8 cellular contexts compared by ENCODE assay signal in the genomic region with DNA sequence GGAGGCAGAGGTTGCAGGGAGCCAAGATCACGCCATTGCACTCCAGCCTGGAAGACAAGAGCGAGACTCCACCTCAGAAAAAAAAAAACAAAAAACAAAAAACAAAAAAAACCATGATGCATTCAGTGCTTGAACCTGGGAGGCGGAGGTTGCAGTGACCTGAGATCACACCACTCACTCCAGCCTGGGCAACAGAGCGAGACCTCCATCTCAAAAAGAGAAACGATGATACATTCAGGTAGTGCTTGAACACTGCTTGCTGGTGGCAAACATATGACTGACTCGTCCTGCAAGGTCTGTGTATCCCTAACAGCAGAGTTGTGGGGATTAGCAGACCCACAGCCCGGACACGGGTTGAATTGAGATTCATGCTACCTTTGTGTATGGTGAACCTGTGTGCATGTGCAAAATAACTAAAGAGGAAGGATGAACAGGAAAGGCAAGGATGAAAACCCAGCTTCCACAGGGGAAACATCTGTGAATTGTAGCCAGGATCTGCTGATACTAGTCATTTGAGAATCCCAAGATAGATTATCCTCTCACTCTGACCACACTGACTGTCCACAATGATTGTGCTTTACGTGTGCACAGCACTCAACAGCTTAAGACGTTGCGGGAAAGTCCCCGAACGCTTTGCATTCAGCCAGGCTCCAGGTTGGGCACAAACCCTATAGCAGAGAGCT. TPM values are rescaled to one million over a fixed set of nuclear protein-coding genes. Genes with fewer than 3 reads are reported as not detected.
A peak's percentile ranks its signal among the peaks of the same experiment; 100 is the strongest.
DNase-seq lines count a peak whose midpoint lies in the region; ATAC-seq and TF ChIP-seq lines count a peak whose summit lies in the region.

No MANE protein-coding gene starts in this region.

- no peaks in the 10 kb centered on the region for H3K9me3 Mint-ChIP-seq in stimulated activated effector memory CD8-positive, alpha-beta T cell treated with anti-CD3 and anti-CD28 coated beads, Interleukin-12 subunit alpha, Interleukin-12 subunit beta, amount 100 ng/mL, for 72 hours

- no peak overlapping the region for H3K4me3 Mint-ChIP-seq in stimulated activated effector memory CD8-positive, alpha-beta T cell treated with anti-CD3 and anti-CD28 coated beads, Interleukin-12 subunit alpha, Interleukin-12 subunit beta, amount 100 ng/mL, for 72 hours

- H3K36me3 Mint-ChIP-seq in stimulated activated effector memory CD8-positive, alpha-beta T cell treated with anti-CD3 and anti-CD28 coated beads, Interleukin-12 subunit alpha, Interleukin-12 subunit beta, amount 100 ng/mL, for 72 hours, result no peaks in the 10 kb centered on the region

- peaks cover 86% of the 10 kb centered on the region for H3K79me2 ChIP-seq in SK-N-SH (ENCODE audit: insufficient read depth)

- no peak overlapping the region; the same call in 1 of the 2 replicates for H3K9ac ChIP-seq in SK-N-SH

- peak overlapping the region; percentile 43 to 86 for H3K27ac ChIP-seq in SK-N-SH (ENCODE audit: low read depth in 2 of 2, low read length in 1 of 2)
- H3K27ac ChIP-seq in breast epithelium, result peak overlapping the region; percentile 91 to 94

- H3K27ac Mint-ChIP-seq in stimulated activated effector memory CD8-positive, alpha-beta T cell treated with anti-CD3 and anti-CD28 coated beads, Interleukin-12 subunit alpha, Interleukin-12 subunit beta, amount 100 ng/mL, for 72 hours, result no peak overlapping the region

- H3K27me3 ChIP-seq in SK-N-SH (ENCODE audit: insufficient read depth), result no peaks in the 10 kb centered on the region
- no peaks in the 10 kb centered on the region for H3K27me3 ChIP-seq in breast epithelium

- TF ChIP-seq RAD21 in SK-N-SH (IDR thresholded peaks at IDR 0.05; ENCODE audit: low read length), result no peak

- H3K36me3 ChIP-seq in SK-N-SH (replicated peaks in 1 of 2; ENCODE audit: control insufficient read depth in 1 of 2, insufficient read depth in 2 of 2, low read length in 1 of 2), result no peaks in the 10 kb centered on the region
- no peaks in the 10 kb centered on the region for H3K36me3 ChIP-seq in breast epithelium

- H2AFZ ChIP-seq in SK-N-SH (ENCODE audit: low read depth), result no peak overlapping the region

- TF ChIP-seq CTCF in SK-N-SH (IDR thresholded peaks at IDR 0.05) (no peak), breast epithelium (IDR thresholded peaks at IDR 0.05) (no peak)

- WGBS in SK-N-SH (ENCODE audit: low lambda C conversion rate), result 92% methylated on average over 13 of the region's 13 CpGs

- intact Hi-C loops in breast epithelium (cut with DNase I; ENCODE audit: low total_unique reads), result no loop called here

- CTCF ChIA-PET in SK-N-SH (lab: Yijun Ruan, JAX), result interaction anchor here (1.1 to 5.4 kb wide), 7 partner anchors 11 to 97 kb away, joined by 3 to 56 read pairs (median 6); a partner anchor contains a TSS

- H3K4me3 ChIP-seq in SK-N-SH (ENCODE audit: low read depth in 2 of 2, low read length in 1 of 2), result no peak overlapping the region
- no peak overlapping the region for H3K4me3 ChIP-seq in breast epithelium

- POLR2A ChIA-PET in SK-N-SH (lab: Yijun Ruan, JAX), result interaction anchor here (1.5 kb wide), 1 partner anchor 93 kb away, joined by 3 read pairs; no protein-coding TSS in a partner anchor

- no peak for TF ChIP-seq EP300 in SK-N-SH (IDR thresholded peaks at IDR 0.05; ENCODE audit: borderline replicate concordance in 1 of 2, low read depth in 1 of 2, low read length in 1 of 2)

- H3K9me2 ChIP-seq in SK-N-SH, result no peaks in the 10 kb centered on the region

- peaks cover 50 to 53% of the 10 kb centered on the region in 2 experiments; a peak in 3 of 4 replicates for H3K4me1 ChIP-seq in SK-N-SH (ENCODE audit: control insufficient read depth in 1 of 2, insufficient read depth in 2 of 2, low read depth in 1 of 2, low read length in 1 of 2)
- H3K4me1 ChIP-seq in breast epithelium, result peaks cover 17 to 47% of the 10 kb centered on the region in 2 donors

- H3K4me2 ChIP-seq in SK-N-SH, result peak overlapping the region; percentile 64; the same call in 1 of the 2 replicates

- DNase-seq in SK-N-SH (no peak), breast epithelium (ENCODE audit: low spot score in 2 of 2) (no peak), COLO829 (ENCODE audit: low spot score) (no peak), hypothalamus (lab: John Stamatoyannopoulos, UW) (no peak)
- no peak for DNase-seq in stimulated activated effector memory CD8-positive, alpha-beta T cell treated with anti-CD3 and anti-CD28 coated beads, Interleukin-12 subunit alpha, Interleukin-12 subunit beta, amount 100 ng/mL, for 72 hours (ENCODE audit: low spot score in 2 of 2)
- DNase-seq in stimulated activated CD4-positive, alpha-beta T cell treated with anti-CD3 and anti-CD28 coated beads, Interleukin-4, amount 100 ng/mL, for 1 hour, result no peak

- H3K9me3 ChIP-seq in SK-N-SH (no peaks in the 10 kb centered on the region), breast epithelium (no peaks in the 10 kb centered on the region)

- no peak for ATAC-seq in SK-N-SH treated with all-trans-retinoic acid at 6 μM for 48 hours
- ATAC-seq in HG03045 (IDR thresholded peaks at IDR 0.05; ENCODE audit: unreplicated experiment), result peak; percentile 69
- peak; percentile 68 for ATAC-seq in stimulated activated effector memory CD8-positive, alpha-beta T cell treated with anti-CD3 and anti-CD28 coated beads, Interleukin-12 subunit alpha, Interleukin-12 subunit beta, amount 100 ng/mL, for 72 hours

- peaks cover 8% of the 10 kb centered on the region for H3K4me1 Mint-ChIP-seq in stimulated activated effector memory CD8-positive, alpha-beta T cell treated with anti-CD3 and anti-CD28 coated beads, Interleukin-12 subunit alpha, Interleukin-12 subunit beta, amount 100 ng/mL, for 72 hours

- no peaks in the 10 kb centered on the region for H4K20me1 ChIP-seq in SK-N-SH (ENCODE audit: insufficient read depth)

- no peak for TF ChIP-seq POLR2A in breast epithelium (IDR thresholded peaks at IDR 0.05)

- H3F3A ChIP-seq in SK-N-SH (replicated peaks; ENCODE audit: insufficient read depth), result peaks cover 30% of the 10 kb centered on the region

TF ChIP-seq in SK-N-SH, 30 proteins besides CTCF, POLR2A, EP300 and RAD21 (continues in another document):
- no peak for TF ChIP-seq RFX5 (IDR thresholded peaks at IDR 0.05; ENCODE audit: low read length)
- no peak for TF ChIP-seq ELF1 (IDR thresholded peaks at IDR 0.05)
- no peak for TF ChIP-seq GABPA (IDR thresholded peaks at IDR 0.05; ENCODE audit: low read depth)
- TF ChIP-seq, protein P1, sequence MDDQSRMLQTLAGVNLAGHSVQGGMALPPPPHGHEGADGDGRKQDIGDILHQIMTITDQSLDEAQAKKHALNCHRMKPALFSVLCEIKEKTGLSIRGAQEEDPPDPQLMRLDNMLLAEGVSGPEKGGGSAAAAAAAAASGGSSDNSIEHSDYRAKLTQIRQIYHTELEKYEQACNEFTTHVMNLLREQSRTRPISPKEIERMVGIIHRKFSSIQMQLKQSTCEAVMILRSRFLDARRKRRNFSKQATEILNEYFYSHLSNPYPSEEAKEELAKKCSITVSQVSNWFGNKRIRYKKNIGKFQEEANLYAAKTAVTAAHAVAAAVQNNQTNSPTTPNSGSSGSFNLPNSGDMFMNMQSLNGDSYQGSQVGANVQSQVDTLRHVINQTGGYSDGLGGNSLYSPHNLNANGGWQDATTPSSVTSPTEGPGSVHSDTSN (IDR thresholded peaks at IDR 0.05), result no peak
- TF ChIP-seq SMC3 (IDR thresholded peaks at IDR 0.05; ENCODE audit: low read depth, low read length), result no peak
- TF ChIP-seq MXI1 (IDR thresholded peaks at IDR 0.05; ENCODE audit: low read depth, low read length), result no peak
- TF ChIP-seq NRF1 (IDR thresholded peaks at IDR 0.05; ENCODE audit: low read depth, low read length), result no peak
- TF ChIP-seq, protein P2, sequence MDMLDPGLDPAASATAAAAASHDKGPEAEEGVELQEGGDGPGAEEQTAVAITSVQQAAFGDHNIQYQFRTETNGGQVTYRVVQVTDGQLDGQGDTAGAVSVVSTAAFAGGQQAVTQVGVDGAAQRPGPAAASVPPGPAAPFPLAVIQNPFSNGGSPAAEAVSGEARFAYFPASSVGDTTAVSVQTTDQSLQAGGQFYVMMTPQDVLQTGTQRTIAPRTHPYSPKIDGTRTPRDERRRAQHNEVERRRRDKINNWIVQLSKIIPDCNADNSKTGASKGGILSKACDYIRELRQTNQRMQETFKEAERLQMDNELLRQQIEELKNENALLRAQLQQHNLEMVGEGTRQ (IDR thresholded peaks at IDR 0.05; ENCODE audit: borderline replicate concordance, low read depth, low read length), result no peak

TF ChIP-seq in SK-N-SH treated with all-trans-retinoic acid at 6 μM for 48 hours, 23 proteins besides CTCF, POLR2A, EP300 and RAD21 (continues in another document):
- no peak for TF ChIP-seq RARB (CRISPR knock-in tag; IDR thresholded peaks at IDR 0.05)
- TF ChIP-seq TOX (CRISPR knock-in tag; IDR thresholded peaks at IDR 0.05; ENCODE audit: borderline replicate concordance), result no peak
- TF ChIP-seq ZNF70 (CRISPR knock-in tag; IDR thresholded peaks at IDR 0.05), result no peak
- TF ChIP-seq, protein P3, sequence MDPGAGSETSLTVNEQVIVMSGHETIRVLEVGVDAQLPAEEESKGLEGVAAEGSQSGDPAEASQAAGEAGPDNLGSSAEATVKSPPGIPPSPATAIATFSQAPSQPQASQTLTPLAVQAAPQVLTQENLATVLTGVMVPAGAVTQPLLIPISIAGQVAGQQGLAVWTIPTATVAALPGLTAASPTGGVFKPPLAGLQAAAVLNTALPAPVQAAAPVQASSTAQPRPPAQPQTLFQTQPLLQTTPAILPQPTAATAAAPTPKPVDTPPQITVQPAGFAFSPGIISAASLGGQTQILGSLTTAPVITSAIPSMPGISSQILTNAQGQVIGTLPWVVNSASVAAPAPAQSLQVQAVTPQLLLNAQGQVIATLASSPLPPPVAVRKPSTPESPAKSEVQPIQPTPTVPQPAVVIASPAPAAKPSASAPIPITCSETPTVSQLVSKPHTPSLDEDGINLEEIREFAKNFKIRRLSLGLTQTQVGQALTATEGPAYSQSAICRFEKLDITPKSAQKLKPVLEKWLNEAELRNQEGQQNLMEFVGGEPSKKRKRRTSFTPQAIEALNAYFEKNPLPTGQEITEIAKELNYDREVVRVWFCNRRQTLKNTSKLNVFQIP (CRISPR knock-in tag; IDR thresholded peaks at IDR 0.05; ENCODE audit: borderline replicate concordance, low read depth), result no peak
- no peak for TF ChIP-seq ISL1 (CRISPR knock-in tag; IDR thresholded peaks at IDR 0.05)
- TF ChIP-seq SNAI2 (CRISPR knock-in tag; IDR thresholded peaks at IDR 0.05), result no peak
- no peak for TF ChIP-seq ZFP30 (CRISPR knock-in tag; IDR thresholded peaks at IDR 0.05)

RNA-seq across cellular contexts. Expression of a gene that starts 52.4 kb away (rescaled TPM):
- polyA plus RNA-seq in SK-N-SH (2012; rRNA removed), result 105 and 108 TPM in 2 replicates
- polyA plus RNA-seq in SK-N-SH (2012; cell fraction: cytosol; rRNA removed), result 115 and 118 TPM in 2 replicates
- polyA plus RNA-seq in SK-N-SH (2012; cell fraction: nucleus; rRNA removed), result 37.9 and 51.5 TPM in 2 replicates
- total RNA-seq in breast epithelium, result 10 to 100 TPM in 1 of 3 donors, 1 to 10 TPM in 2; 7.5 to 10.7 (median 8.2) TPM

RNA-seq across cellular contexts. Expression of a gene that starts 53.0 kb away (rescaled TPM):
- polyA plus RNA-seq in SK-N-SH (2012; rRNA removed), result 50.3 and 58.9 TPM in 2 replicates
- polyA plus RNA-seq in SK-N-SH (2012; cell fraction: cytosol; rRNA removed), result 25.4 and 31.6 TPM in 2 replicates
- polyA plus RNA-seq in SK-N-SH (2012; cell fraction: nucleus; rRNA removed), result 207 and 306 TPM in 2 replicates
- 10 to 100 TPM; 13.0 to 18.0 (median 14.5) TPM for total RNA-seq in breast epithelium
